Comparison of ENCODE assay signal across 19 cellular contexts in genomic region chr10:124117879-124118278, GRCh38. TPM values are rescaled to one million over a fixed set of nuclear protein-coding genes. Genes with fewer than 3 reads are reported as not detected.
DNase-seq lines count a peak whose midpoint lies in the region; ATAC-seq, FAIRE-seq and TF ChIP-seq lines count a peak whose summit lies in the region.
"Had no signal": no experiment of that assay in that cellular context is flagged by ENCODE, and none has a peak within 500 bp of the region (broad histone marks: within the 10 kb centered on the region; RNA-seq: fewer than 3 reads in every experiment).

No MANE protein-coding gene starts in this region.

- no peak overlapping the region for H2BK5ac ChIP-seq in H1 (ENCODE audit: low read depth, low read length)

- TF ChIP-seq EP300 in H1 (IDR thresholded peaks at IDR 0.05; ENCODE audit: borderline replicate concordance in 1 of 2, low read depth in 2 of 2, low read length in 2 of 2) (no peak), SK-N-SH (IDR thresholded peaks at IDR 0.05; ENCODE audit: borderline replicate concordance in 1 of 2, low read depth in 1 of 2, low read length in 1 of 2) (no peak)

- H3K4me1 ChIP-seq in H1 (replicated peaks in 1 of 4; ENCODE audit: control insufficient read depth in 3 of 4, insufficient read depth in 4 of 4, low read length in 3 of 4) (no peaks in the 10 kb centered on the region; a peak in 1 of 7 replicates), SK-N-SH (ENCODE audit: control insufficient read depth in 1 of 2, insufficient read depth in 2 of 2, low read depth in 1 of 2, low read length in 1 of 2) (peaks cover 0 to 6% of the 10 kb centered on the region in 2 experiments; a peak in 1 of 4 replicates)
- H3K4me1 ChIP-seq: A549 had no signal

- H3K4me2 ChIP-seq in H1 (ENCODE audit: insufficient read depth in 1 of 2, low read depth in 2 of 2, low read length in 2 of 2) (no peak overlapping the region), SK-N-SH (no peak overlapping the region)
- H3K4me2 ChIP-seq: A549 had no signal

- H3K9me3 ChIP-seq in H1 (ENCODE audit: insufficient read depth in 2 of 2, low read depth in 1 of 2, low read length in 1 of 2), result no peaks in the 10 kb centered on the region
- no peaks in the 10 kb centered on the region for H3K9me3 ChIP-seq in SK-N-SH
- H3K9me3 ChIP-seq: A549 had no signal

- H3K27me3 Mint-ChIP-seq in stimulated activated memory B cell treated with anti-CD40 and anti-IgM and Interleukin-4, amounts not matched to agents 10 μg/mL and 1 μg/mL and 100 μg/mL, for 72 hours, result no peaks in the 10 kb centered on the region
- H3K27me3 Mint-ChIP-seq in T-cell, result peaks cover 0 to 4% of the 10 kb centered on the region in 2 donors

- peak overlapping the region; percentile 36 for H3K27ac Mint-ChIP-seq in stimulated activated memory B cell treated with anti-CD40 and anti-IgM and Interleukin-4, amounts not matched to agents 10 μg/mL and 1 μg/mL and 100 μg/mL, for 72 hours
- no peak overlapping the region for H3K27ac Mint-ChIP-seq in T-cell
- H3K27ac Mint-ChIP-seq: CD14-positive monocyte had no signal

- H2BK15ac ChIP-seq in H1 (ENCODE audit: low read length), result no peak overlapping the region

- H3K79me1 ChIP-seq in H1 (ENCODE audit: low read depth, low read length), result no peaks in the 10 kb centered on the region

- no peak overlapping the region for H3K18ac ChIP-seq in H1 (ENCODE audit: extremely low read depth, low read length)

- H3K4ac ChIP-seq in H1 (replicated peaks; ENCODE audit: insufficient read length, low read depth, low read length), result no peak overlapping the region

- H3K27ac ChIP-seq in H1 (ENCODE audit: low read depth, low read length), result no peak overlapping the region
- no peak overlapping the region for H3K27ac ChIP-seq in SK-N-SH (ENCODE audit: low read depth in 2 of 2, low read length in 1 of 2)
- H3K27ac ChIP-seq: RWPE1 had no signal

- H3K4me1 Mint-ChIP-seq in stimulated activated memory B cell treated with anti-CD40 and anti-IgM and Interleukin-4, amounts not matched to agents 10 μg/mL and 1 μg/mL and 100 μg/mL, for 72 hours, result peaks cover 26% of the 10 kb centered on the region
- no peaks in the 10 kb centered on the region for H3K4me1 Mint-ChIP-seq in T-cell

- ATAC-seq in stimulated activated memory B cell treated with anti-CD40 and anti-IgM and Interleukin-4, amounts not matched to agents 10 μg/mL and 1 μg/mL and 100 μg/mL, for 72 hours, result no peak
- ATAC-seq in T-cell (replicated peaks in 1 of 4), result no peak
- ATAC-seq: A549, PC-3 had no signal

- no peaks in the 10 kb centered on the region for H3F3A ChIP-seq in SK-N-SH (replicated peaks; ENCODE audit: insufficient read depth)

- no peak overlapping the region for H3K14ac ChIP-seq in H1 (ENCODE audit: insufficient read length)

- TF ChIP-seq RAD21 in H1 (IDR thresholded peaks at IDR 0.05 in 1 of 2, conservative IDR thresholded peaks at IDR 0.05 in 1 of 2; ENCODE audit: low read depth in 2 of 2, low read length in 2 of 2) (no peak), SK-N-SH (IDR thresholded peaks at IDR 0.05; ENCODE audit: low read length) (no peak)

- H3K23ac ChIP-seq in H1 (ENCODE audit: insufficient read length), result no peak overlapping the region

- H3K27me3 ChIP-seq in H1 (replicated peaks in 1 of 4; ENCODE audit: control insufficient read depth in 3 of 4, extremely low read depth in 1 of 4, insufficient read depth in 3 of 4, low read length in 3 of 4) (no peaks in the 10 kb centered on the region; a peak in 1 of 7 replicates), SK-N-SH (ENCODE audit: insufficient read depth) (no peaks in the 10 kb centered on the region)

- no peak overlapping the region for H3K4me3 ChIP-seq in H1 (ENCODE audit: extremely low read depth in 1 of 4, insufficient read depth in 2 of 4, low read depth in 3 of 4, low read length in 4 of 4)
- no peak overlapping the region for H3K4me3 ChIP-seq in SK-N-SH (ENCODE audit: low read depth in 2 of 2, low read length in 1 of 2)
- H3K4me3 ChIP-seq: A549 had no signal

- CTCF ChIA-PET in H1 (lab: Charles Lee; ENCODE audit: partially characterized antibody), result interaction anchor here (1.8 to 5.7 kb wide), 2 partner anchors 9 to 11 kb away, joined by 6 to 24 read pairs; no protein-coding TSS in a partner anchor
- CTCF ChIA-PET in SK-N-SH (lab: Yijun Ruan, JAX), result interaction anchor here (1.3 to 3.4 kb wide), 3 partner anchors 9 to 123 kb away, joined by 3 to 11 read pairs (median 6); no protein-coding TSS in a partner anchor
- CTCF ChIA-PET in T-cell (lab: Charles Lee), result no interaction called here

- DNase-seq in CD1c-positive myeloid dendritic cell (ENCODE audit: extremely low spot score) (peak; percentile 83), NCI-H460 (ENCODE audit: extremely low read depth, low read depth) (peak; percentile 36), H1 (ENCODE audit: low read depth in 1 of 2, low spot score in 2 of 2) (no peak), SK-N-SH (no peak), DMS 273 treated with DMSO at 0.1 percent for 48 hours (lab: John Stamatoyannopoulos, UW) (no peak), T-cell (no peak)
- DNase-seq: NCI-H1105, NCI-H1694 treated with DMSO at 0.1 percent for 48 hours, NCI-H510A, NCI-H774, PC-3, SIG-M5 had no signal

- peaks cover 0 to 7% of the 10 kb centered on the region in 2 experiments for H4K20me1 ChIP-seq in H1 (replicated peaks in 1 of 2; ENCODE audit: control insufficient read depth in 1 of 2, insufficient read depth in 2 of 2, low read length in 2 of 2)
- no peaks in the 10 kb centered on the region for H4K20me1 ChIP-seq in SK-N-SH (ENCODE audit: insufficient read depth)

- no peak overlapping the region; the same call in 1 of the 2 replicates for H2AFZ ChIP-seq in H1 (ENCODE audit: low read length)
- H2AFZ ChIP-seq in SK-N-SH (ENCODE audit: low read depth), result no peak overlapping the region

- H3K79me2 ChIP-seq in H1 (ENCODE audit: control insufficient read depth in 1 of 2, insufficient read depth in 2 of 2, low read length in 2 of 2) (no peaks in the 10 kb centered on the region), SK-N-SH (ENCODE audit: insufficient read depth) (no peaks in the 10 kb centered on the region)

- no peak overlapping the region for H4K8ac ChIP-seq in H1 (ENCODE audit: extremely low read depth, insufficient read depth, low read length)

- no peak overlapping the region for H2BK20ac ChIP-seq in H1 (ENCODE audit: low read length)

- H3K9me3 Mint-ChIP-seq in stimulated activated memory B cell treated with anti-CD40 and anti-IgM and Interleukin-4, amounts not matched to agents 10 μg/mL and 1 μg/mL and 100 μg/mL, for 72 hours, result no peaks in the 10 kb centered on the region
- no peaks in the 10 kb centered on the region for H3K9me3 Mint-ChIP-seq in T-cell

- H4K91ac ChIP-seq in H1 (replicated peaks; ENCODE audit: insufficient read length, low read length), result no peak overlapping the region

- H2AK5ac ChIP-seq in H1 (ENCODE audit: low read depth, low read length), result no peak overlapping the region

- peaks cover 13% of the 10 kb centered on the region; the same call in 1 of the 2 replicates for H3K23me2 ChIP-seq in H1 (ENCODE audit: low read depth, low read length)

- POLR2A ChIA-PET in H1 (lab: Charles Lee; ENCODE audit: partially characterized antibody) (interaction anchor here (1.5 kb wide), 1 partner anchor 25 kb away, joined by 3 read pairs; the partner anchor contains the start of gene CHST15), SK-N-SH (lab: Yijun Ruan, JAX) (no interaction called here), T-cell (lab: Charles Lee) (no interaction called here)

- H4K5ac ChIP-seq in H1 (ENCODE audit: insufficient read length, low read depth, low read length), result no peak overlapping the region

- H3K9ac ChIP-seq in H1 (replicated peaks in 1 of 4; ENCODE audit: extremely low read depth in 1 of 4, low read depth in 3 of 4, low read length in 3 of 4) (no peak overlapping the region), SK-N-SH (no peak overlapping the region)

- no peak overlapping the region for H3K56ac ChIP-seq in H1 (replicated peaks; ENCODE audit: insufficient read length, low read depth, low read length)

- no peak for FAIRE-seq in H1 (lab: Jason Lieb, UNC)
- FAIRE-seq: A549, G401.6, H54, HTR-8/SVneo had no signal

- no peaks in the 10 kb centered on the region for H3K9me2 ChIP-seq in SK-N-SH

- WGBS in H1 (ENCODE audit: extremely low coverage in 1 of 2, insufficient coverage in 1 of 2, insufficient read length in 1 of 2, insufficient replicate concordance in 2 of 2, low coverage in 1 of 2, low lambda C conversion rate in 2 of 2, missing lambda C conversion rate in 1 of 2), 2 experiments, result 94% methylated on average over 4 of the region's 4 CpGs; no CpG with 5 or more reads in 1 of the 2 experiments
- 50% methylated on average over 4 of the region's 4 CpGs for WGBS in SK-N-SH (ENCODE audit: low lambda C conversion rate)

- no peak overlapping the region for H2BK12ac ChIP-seq in H1 (ENCODE audit: low read depth, low read length)

- H3K36me3 ChIP-seq in H1 (ENCODE audit: control insufficient read depth in 2 of 4, insufficient read depth in 4 of 4, low read length in 3 of 4), result no peaks in the 10 kb centered on the region
- H3K36me3 ChIP-seq in SK-N-SH (replicated peaks in 1 of 2; ENCODE audit: control insufficient read depth in 1 of 2, insufficient read depth in 2 of 2, low read length in 1 of 2), result no peaks in the 10 kb centered on the region

- H3K36me3 Mint-ChIP-seq in stimulated activated memory B cell treated with anti-CD40 and anti-IgM and Interleukin-4, amounts not matched to agents 10 μg/mL and 1 μg/mL and 100 μg/mL, for 72 hours, result no peaks in the 10 kb centered on the region
- no peaks in the 10 kb centered on the region for H3K36me3 Mint-ChIP-seq in T-cell
- H3K36me3 Mint-ChIP-seq: CD14-positive monocyte had no signal

- H2BK120ac ChIP-seq in H1 (replicated peaks; ENCODE audit: low read depth, low read length), result no peak overlapping the region

- TF ChIP-seq CTCF in H1 (IDR thresholded peaks at IDR 0.05; ENCODE audit: control extremely low read depth in 1 of 3, insufficient read depth in 1 of 3, low read depth in 1 of 3, low read length in 3 of 3), result no peak
- no peak for TF ChIP-seq CTCF in SK-N-SH (IDR thresholded peaks at IDR 0.05)

- TF ChIP-seq POLR2A in H1 (IDR thresholded peaks at IDR 0.05; ENCODE audit: control extremely low read depth in 1 of 2, low read depth in 2 of 2, low read length in 2 of 2), result no peak

- H3K4me3 Mint-ChIP-seq in stimulated activated memory B cell treated with anti-CD40 and anti-IgM and Interleukin-4, amounts not matched to agents 10 μg/mL and 1 μg/mL and 100 μg/mL, for 72 hours, result no peak overlapping the region
- no peak overlapping the region for H3K4me3 Mint-ChIP-seq in T-cell
- H3K4me3 Mint-ChIP-seq: CD14-positive monocyte had no signal

RNA-seq across cellular contexts. Expression of gene CHST15, which starts 24.5 kb away (rescaled TPM):
- total RNA-seq in NCI-H460 (2014; rRNA removed; shearing (Covaris generic)), result 53.2 and 60.9 TPM in 2 replicates
- 24.8 and 24.9 TPM in 2 replicates for polyA plus RNA-seq in NCI-H460 (2014; cell fraction: nucleus; rRNA removed)
- 9.1 and 9.4 TPM in 2 replicates for total RNA-seq in H1 (2021; fragmentation: NEBNext Ultra II Directional; extraction: Animal tissue kit (Norgen Biotek cat#: 25700))
- polyA plus RNA-seq in H1 (2011; rRNA removed) (7.4 and 8.8 TPM in 2 replicates), SK-N-SH (2012; rRNA removed) (0.02 TPM in 2 replicates)
- polyA plus RNA-seq in H1 (2011; cell fraction: cytosol; rRNA removed), result 6.8 TPM
- polyA plus RNA-seq in H1 (2011; cell fraction: nucleus; rRNA removed), result 9.3 TPM
- polyA plus RNA-seq in H1 (2012, experiment 1 of 2), result 5.7 to 7.3 TPM (median 6.0 TPM) in 4 replicates
- polyA plus RNA-seq in H1 (2012, experiment 2 of 2), result 2.3 TPM
- 4.7 TPM for polyA plus RNA-seq in H1 (2013, experiment 1 of 2)
- 5.0 TPM for polyA plus RNA-seq in H1 (2013, experiment 2 of 2)
- 17.4 and 19.5 TPM in 2 replicates for polyA minus RNA-seq in H1 (2011; rRNA and poly(A)+ RNA removed)
- 7.5 TPM for polyA minus RNA-seq in H1 (2011; cell fraction: cytosol; rRNA and poly(A)+ RNA removed)
- 15.1 TPM for polyA minus RNA-seq in H1 (2011; cell fraction: nucleus; rRNA and poly(A)+ RNA removed)
- polyA plus RNA-seq in SK-N-SH (2012; cell fraction: cytosol; rRNA removed), result 0.01 and 0.05 TPM in 2 replicates
- polyA plus RNA-seq in SK-N-SH (2012; cell fraction: nucleus; rRNA removed), result 0.02 and 0.06 TPM in 2 replicates
- total RNA-seq in T-cell, result 1 to 10 TPM in 4 of 5 donors, under 1 TPM in 1; 0.95 to 4.2 (median 1.3) TPM

Comparison
In these comparisons a context has a peak if more than half of its experiments do, and no peak if none do; other contexts are left out.
1. DNase-seq: peak in CD1c-positive myeloid dendritic cell (single experiment) and NCI-H460 (single experiment); none in H1 (0 of 2), SK-N-SH (single experiment), DMS 273 treated with DMSO at 0.1 percent for 48 hours (single experiment) and T-cell (0 of 34).
2. CTCF ChIA-PET loops: an anchor here in H1 (1.8 to 5.7 kb wide) and SK-N-SH (1.3 to 3.4 kb wide); none called in T-cell.